In the genomic region with DNA sequence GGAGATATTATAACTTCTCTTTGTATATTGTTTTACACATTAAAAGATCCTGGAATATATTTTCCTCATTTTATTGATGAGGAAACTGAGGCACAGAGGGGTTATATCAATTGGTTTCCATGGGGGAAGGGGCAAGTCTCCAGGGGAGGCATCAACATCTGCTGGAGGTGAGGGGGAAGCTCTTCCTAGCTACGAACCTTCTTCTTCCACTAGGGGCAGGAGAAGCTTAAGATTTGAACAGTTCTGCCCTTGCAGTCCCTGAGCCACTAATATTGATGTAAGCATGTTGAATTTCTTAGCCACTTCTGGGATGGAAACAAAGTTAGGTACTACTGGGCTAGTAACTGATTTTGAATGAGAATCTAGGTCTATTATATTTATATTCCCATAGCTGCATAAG, we compare ENCODE assay signal across 7 cellular contexts.
DNase-seq lines count a peak whose midpoint lies in the region; ATAC-seq and TF ChIP-seq lines count a peak whose summit lies in the region.

No MANE protein-coding gene starts in this region.

- no peak overlapping the region for H3K27ac ChIP-seq in SK-N-SH (ENCODE audit: low read depth in 2 of 2, low read length in 1 of 2)
- no peak overlapping the region for H3K27ac ChIP-seq in liver (ENCODE audit: low read depth in 1 of 2, low read length in 2 of 2)
- peak overlapping the region in 1 of 8 donors; percentile 17 for H3K27ac ChIP-seq in spleen

- H3K9me3 ChIP-seq in SK-N-SH (no peaks in the 10 kb centered on the region), liver (ENCODE audit: control insufficient read depth in 4 of 4, low read length in 3 of 4) (no peaks in the 10 kb centered on the region), spleen (no peaks in the 10 kb centered on the region)

- H3F3A ChIP-seq in SK-N-SH (replicated peaks; ENCODE audit: insufficient read depth) = no peaks in the 10 kb centered on the region

- no peak overlapping the region for H2AFZ ChIP-seq in SK-N-SH (ENCODE audit: low read depth)

- ATAC-seq in HG02678 (IDR thresholded peaks at IDR 0.05; ENCODE audit: unreplicated experiment) = peak; percentile 60

- H4K20me1 ChIP-seq in SK-N-SH (ENCODE audit: insufficient read depth) = no peaks in the 10 kb centered on the region

- TF ChIP-seq CTCF in GM12875 (IDR thresholded peaks at IDR 0.05; ENCODE audit: borderline replicate concordance, insufficient read depth, low read depth, low read length) = peak; percentile 62
- peak; percentile 51 for TF ChIP-seq CTCF in SK-N-SH (IDR thresholded peaks at IDR 0.05)
- peak; percentile 7 for TF ChIP-seq CTCF in liver (IDR thresholded peaks at IDR 0.05; ENCODE audit: low read depth, low read length, missing input control)
- peak in 1 of 11 experiments; percentile 11 for TF ChIP-seq CTCF in spleen (IDR thresholded peaks at IDR 0.05 in 8 of 11, conservative IDR thresholded peaks at IDR 0.05 in 3 of 11)

- CTCF ChIA-PET in SK-N-SH (lab: Yijun Ruan, JAX) = interaction anchor here (0.6 to 1.8 kb wide), 16 partner anchors 9 to 622 kb away, joined by 3 to 11 read pairs (median 3); no protein-coding TSS in a partner anchor

- H3K36me3 ChIP-seq in SK-N-SH (replicated peaks in 1 of 2; ENCODE audit: control insufficient read depth in 1 of 2, insufficient read depth in 2 of 2, low read length in 1 of 2) = no peaks in the 10 kb centered on the region
- no peaks in the 10 kb centered on the region for H3K36me3 ChIP-seq in liver (ENCODE audit: control insufficient read depth in 4 of 4, insufficient read depth in 3 of 4, low read depth in 1 of 4, low read length in 3 of 4)
- H3K36me3 ChIP-seq in spleen = no peaks in the 10 kb centered on the region

- TF ChIP-seq RAD21 in SK-N-SH (IDR thresholded peaks at IDR 0.05; ENCODE audit: low read length) (peak; percentile 39), liver (IDR thresholded peaks at IDR 0.05) (peak; percentile 38 to 55)

- H3K4me2 ChIP-seq in SK-N-SH = no peak overlapping the region

- no peaks in the 10 kb centered on the region for H3K27me3 ChIP-seq in SK-N-SH (ENCODE audit: insufficient read depth)
- no peaks in the 10 kb centered on the region for H3K27me3 ChIP-seq in liver (ENCODE audit: control insufficient read depth in 4 of 4, insufficient read depth in 4 of 4, low read length in 3 of 4)
- H3K27me3 ChIP-seq in spleen (replicated peaks in 1 of 7) = no peaks in the 10 kb centered on the region

- TF ChIP-seq POLR2A in spleen (IDR thresholded peaks at IDR 0.05) = no peak

- H3K9me2 ChIP-seq in SK-N-SH = no peaks in the 10 kb centered on the region

- H3K4me3 ChIP-seq in GM12875 (ENCODE audit: low read depth, low read length) (no peak overlapping the region), SK-N-SH (ENCODE audit: low read depth in 2 of 2, low read length in 1 of 2) (no peak overlapping the region), liver (ENCODE audit: low read depth in 1 of 3, low read length in 3 of 3) (no peak overlapping the region), spleen (no peak overlapping the region)

- POLR2A ChIA-PET in SK-N-SH (lab: Yijun Ruan, JAX) = no interaction called here

- peaks cover 0 to 6% of the 10 kb centered on the region in 2 experiments; a peak in 2 of 4 replicates for H3K4me1 ChIP-seq in SK-N-SH (ENCODE audit: control insufficient read depth in 1 of 2, insufficient read depth in 2 of 2, low read depth in 1 of 2, low read length in 1 of 2)
- H3K4me1 ChIP-seq in liver (ENCODE audit: control insufficient read depth in 4 of 4, insufficient read depth in 4 of 4, low read length in 3 of 4) = no peaks in the 10 kb centered on the region
- H3K4me1 ChIP-seq in spleen = no peaks in the 10 kb centered on the region

- H3K79me2 ChIP-seq in SK-N-SH (ENCODE audit: insufficient read depth) = no peaks in the 10 kb centered on the region

- DNase-seq in SK-N-SH (peak; percentile 19), spleen (no peak), LoVo (ENCODE audit: low spot score) (no peak)
- DNase-seq in activated CD4-positive, CD25-positive, alpha-beta regulatory T cell (lab: John Stamatoyannopoulos, UW) = no peak

- H3K9ac ChIP-seq in SK-N-SH = no peak overlapping the region
- H3K9ac ChIP-seq in liver (ENCODE audit: low read depth in 1 of 2, low read length in 2 of 2) = no peak overlapping the region

- intact Hi-C loops in spleen (cut with DNase I; ENCODE audit: low total_unique reads) = no loop called here

- 43% methylated on average over 1 of the region's 1 CpG for WGBS in SK-N-SH (ENCODE audit: low lambda C conversion rate)
- 36% methylated on average over 1 of the region's 1 CpG for WGBS in liver
- WGBS in spleen, 5 donors = 12 to 32% (median 19%) methylated on average over 1 of the region's 1 CpG

- no peak for TF ChIP-seq EP300 in SK-N-SH (IDR thresholded peaks at IDR 0.05; ENCODE audit: borderline replicate concordance in 1 of 2, low read depth in 1 of 2, low read length in 1 of 2)

TF ChIP-seq in SK-N-SH, 30 proteins besides CTCF, POLR2A, EP300 and RAD21:
- no peak for TF ChIP-seq RCOR1 (IDR thresholded peaks at IDR 0.05; ENCODE audit: low read length)
TF ChIP-seq in SK-N-SH: peak in this region for 0.

TF ChIP-seq in liver, 16 proteins besides CTCF, POLR2A, EP300 and RAD21:
- TF ChIP-seq FOXA2 (IDR thresholded peaks at IDR 0.05) (no peak), HNF4G (IDR thresholded peaks at IDR 0.05) (no peak), SP1 (IDR thresholded peaks at IDR 0.05) (no peak), JUND (IDR thresholded peaks at IDR 0.05) (no peak), RXRA (IDR thresholded peaks at IDR 0.05) (no peak), EGR1 (IDR thresholded peaks at IDR 0.05; ENCODE audit: low read depth in 2 of 2) (no peak), TAF1 (conservative IDR thresholded peaks at IDR 0.05) (no peak)
- TF ChIP-seq, protein P1, sequence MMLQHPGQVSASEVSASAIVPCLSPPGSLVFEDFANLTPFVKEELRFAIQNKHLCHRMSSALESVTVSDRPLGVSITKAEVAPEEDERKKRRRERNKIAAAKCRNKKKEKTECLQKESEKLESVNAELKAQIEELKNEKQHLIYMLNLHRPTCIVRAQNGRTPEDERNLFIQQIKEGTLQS (IDR thresholded peaks at IDR 0.05) = no peak
- TF ChIP-seq, protein P2, sequence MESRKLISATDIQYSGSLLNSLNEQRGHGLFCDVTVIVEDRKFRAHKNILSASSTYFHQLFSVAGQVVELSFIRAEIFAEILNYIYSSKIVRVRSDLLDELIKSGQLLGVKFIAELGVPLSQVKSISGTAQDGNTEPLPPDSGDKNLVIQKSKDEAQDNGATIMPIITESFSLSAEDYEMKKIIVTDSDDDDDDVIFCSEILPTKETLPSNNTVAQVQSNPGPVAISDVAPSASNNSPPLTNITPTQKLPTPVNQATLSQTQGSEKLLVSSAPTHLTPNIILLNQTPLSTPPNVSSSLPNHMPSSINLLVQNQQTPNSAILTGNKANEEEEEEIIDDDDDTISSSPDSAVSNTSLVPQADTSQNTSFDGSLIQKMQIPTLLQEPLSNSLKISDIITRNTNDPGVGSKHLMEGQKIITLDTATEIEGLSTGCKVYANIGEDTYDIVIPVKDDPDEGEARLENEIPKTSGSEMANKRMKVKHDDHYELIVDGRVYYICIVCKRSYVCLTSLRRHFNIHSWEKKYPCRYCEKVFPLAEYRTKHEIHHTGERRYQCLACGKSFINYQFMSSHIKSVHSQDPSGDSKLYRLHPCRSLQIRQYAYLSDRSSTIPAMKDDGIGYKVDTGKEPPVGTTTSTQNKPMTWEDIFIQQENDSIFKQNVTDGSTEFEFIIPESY (IDR thresholded peaks at IDR 0.05) = no peak
